ENCODE assay signal across 17 cellular contexts in genomic region chr6:56686429-56686828, GRCh38. TPM values are rescaled to one million over a fixed set of nuclear protein-coding genes. Genes with fewer than 3 reads are reported as not detected.
DNase-seq lines count a peak whose midpoint lies in the region; ATAC-seq, FAIRE-seq and TF ChIP-seq lines count a peak whose summit lies in the region.
"Had no signal": no experiment of that assay in that cellular context is flagged by ENCODE, and none has a peak within 500 bp of the region (broad histone marks: within the 10 kb centered on the region; RNA-seq: fewer than 3 reads in every experiment).

No MANE protein-coding gene starts in this region.

- intact Hi-C loops in right lobe of liver (cut with DNase I), result no loop called here
- intact Hi-C loops in activated CD8-positive, alpha-beta T cell treated with anti-CD3 and anti-CD28 coated beads for 36 hours (cut with micrococcal nuclease), result no loop called here

- TF ChIP-seq POLR2A in A549 (IDR thresholded peaks at IDR 0.05; ENCODE audit: low read length) (no peak), right lobe of liver (IDR thresholded peaks at IDR 0.05) (no peak)

- H3K27me3 ChIP-seq in GM23248 (replicated peaks; ENCODE audit: insufficient read depth) (no peaks in the 10 kb centered on the region), bronchial epithelial cell (ENCODE audit: control insufficient read depth, insufficient read depth, low read length) (no peaks in the 10 kb centered on the region), right lobe of liver (no peaks in the 10 kb centered on the region), BE2C (no peaks in the 10 kb centered on the region)

- no peak overlapping the region for H3K4me3 Mint-ChIP-seq in activated CD8-positive, alpha-beta T cell treated with anti-CD3 and anti-CD28 coated beads for 36 hours
- H3K4me3 Mint-ChIP-seq: CD4-positive, alpha-beta T cell had no signal

- TF ChIP-seq CTCF in A549 (IDR thresholded peaks at IDR 0.05), result no peak
- TF ChIP-seq CTCF in bronchial epithelial cell (IDR thresholded peaks at IDR 0.05; ENCODE audit: insufficient read depth, low read length, severe bottlenecking), result no peak
- TF ChIP-seq CTCF in right lobe of liver (IDR thresholded peaks at IDR 0.05), result no peak
- no peak for TF ChIP-seq CTCF in BE2C (IDR thresholded peaks at IDR 0.05; ENCODE audit: low read depth, low read length)
- no peak for TF ChIP-seq CTCF in activated CD8-positive, alpha-beta T cell treated with anti-CD3 and anti-CD28 coated beads for 36 hours (IDR thresholded peaks at IDR 0.05)

- CTCF ChIA-PET in A549 (lab: Yijun Ruan, JAX), result interaction anchor here (1.6 to 3.5 kb wide), 3 partner anchors 12 to 49 kb away, joined by 3 to 13 read pairs (median 6); no protein-coding TSS in a partner anchor
- CTCF ChIA-PET in activated CD8-positive, alpha-beta T cell treated with anti-CD3 and anti-CD28 coated beads for 36 hours (lab: Charles Lee), result no interaction called here

- H3K9me3 Mint-ChIP-seq in activated CD8-positive, alpha-beta T cell treated with anti-CD3 and anti-CD28 coated beads for 36 hours, result no peaks in the 10 kb centered on the region
- H3K9me3 Mint-ChIP-seq: CD4-positive, alpha-beta T cell had no signal

- POLR2A ChIA-PET in A549 (lab: Yijun Ruan, JAX), result no interaction called here
- POLR2A ChIA-PET in activated CD8-positive, alpha-beta T cell treated with anti-CD3 and anti-CD28 coated beads for 36 hours (lab: Charles Lee), result no interaction called here

- H3K4me1 ChIP-seq in A549 (peaks cover 84% of the 10 kb centered on the region), GM23248 (ENCODE audit: insufficient read depth) (peaks cover 81% of the 10 kb centered on the region), right lobe of liver (peaks cover 0 to 76% (median 15%) of the 10 kb centered on the region in 4 donors), BE2C (no peaks in the 10 kb centered on the region; the same call in 1 of the 2 replicates)

- TF ChIP-seq RAD21 in A549 (conservative IDR thresholded peaks at IDR 0.05 in 1 of 2, IDR thresholded peaks at IDR 0.05 in 1 of 2), result no peak

- peak overlapping the region; percentile 79 for H3K4me2 ChIP-seq in A549
- peak overlapping the region; percentile 3 for H3K4me2 ChIP-seq in GM23248 (ENCODE audit: unreplicated experiment)

- H3K27ac Mint-ChIP-seq in activated CD8-positive, alpha-beta T cell treated with anti-CD3 and anti-CD28 coated beads for 36 hours, result no peak overlapping the region
- H3K27ac Mint-ChIP-seq: CD4-positive, alpha-beta T cell had no signal

- H3K36me3 Mint-ChIP-seq in activated CD8-positive, alpha-beta T cell treated with anti-CD3 and anti-CD28 coated beads for 36 hours (ENCODE audit: low read depth), result no peaks in the 10 kb centered on the region

- peak overlapping the region; percentile 53 to 75; a peak in 5 of 6 replicates for H3K27ac ChIP-seq in A549
- peak overlapping the region; percentile 14; the same call in 1 of the 2 replicates for H3K27ac ChIP-seq in GM23248
- H3K27ac ChIP-seq in right lobe of liver, result peak overlapping the region in 2 of 3 donors; percentile 87 to 92

- no peaks in the 10 kb centered on the region for H3K4me1 Mint-ChIP-seq in activated CD8-positive, alpha-beta T cell treated with anti-CD3 and anti-CD28 coated beads for 36 hours (ENCODE audit: low read depth)

- in situ Hi-C loops in GM23248 (cut with MboI), result no loop called here

- ATAC-seq in A549 (peak in 1 of 2 experiments; percentile 70; a peak in 3 of 6 replicates), right lobe of liver (no peak)
- ATAC-seq in activated CD8-positive, alpha-beta T cell treated with anti-CD3 and anti-CD28 coated beads for 36 hours, result no peak
- ATAC-seq: HCT116 had no signal

- H4K20me1 ChIP-seq in GM23248 (ENCODE audit: insufficient read depth), result no peaks in the 10 kb centered on the region

- H3K36me3 ChIP-seq in GM23248 (ENCODE audit: low read depth) (no peaks in the 10 kb centered on the region), bronchial epithelial cell (ENCODE audit: control insufficient read depth, insufficient read depth, low read length) (no peaks in the 10 kb centered on the region), right lobe of liver (no peaks in the 10 kb centered on the region), BE2C (no peaks in the 10 kb centered on the region)

- H3K79me2 ChIP-seq in GM23248 (ENCODE audit: insufficient read depth), result peaks cover 95% of the 10 kb centered on the region

- no peak for TF ChIP-seq EP300 in A549 (IDR thresholded peaks at IDR 0.05)

- 0% methylated on average over 2 of the region's 2 CpGs for WGBS in A549 (ENCODE audit: missing lambda C conversion rate)
- 95 to 96% methylated on average over 2 of the region's 2 CpGs for WGBS in GM23248 (ENCODE audit: low coverage in 1 of 2, low lambda C conversion rate in 2 of 2, missing lambda C conversion rate in 2 of 2), 2 experiments
- WGBS in right lobe of liver (ENCODE audit: insufficient coverage, low coverage, low lambda C conversion rate, missing lambda C conversion rate), result 39% methylated on average over 2 of the region's 2 CpGs

- no peaks in the 10 kb centered on the region for H3K9me3 ChIP-seq in A549
- no peaks in the 10 kb centered on the region for H3K9me3 ChIP-seq in GM23248 (ENCODE audit: low read depth)
- no peaks in the 10 kb centered on the region for H3K9me3 ChIP-seq in right lobe of liver
- H3K9me3 ChIP-seq in BE2C, result no peaks in the 10 kb centered on the region

- H3K9ac ChIP-seq in GM23248, result no peak overlapping the region

- H2AFZ ChIP-seq in GM23248, result no peak overlapping the region

- DNase-seq in A549 (ENCODE audit: low read depth in 1 of 2, low spot score in 1 of 2), result no peak
- no peak for DNase-seq in GM23248
- peak; percentile 61 for DNase-seq in bronchial epithelial cell (ENCODE audit: low read depth)
- no peak for DNase-seq in right lobe of liver
- DNase-seq in T1000 (lab: John Stamatoyannopoulos, UW), result no peak
- no peak for DNase-seq in HuH-7 (ENCODE audit: low spot score)
- DNase-seq in BE2C, result no peak
- DNase-seq in activated CD8-positive, alpha-beta T cell treated with anti-CD3 and anti-CD28 coated beads for 36 hours, result no peak
- DNase-seq: CD4-positive, alpha-beta T cell; GOT3; MM.1S; NCI-H187 treated with DMSO at 0.1 percent for 48 hours; NCI-H226; NCI-H524 had no signal

- FAIRE-seq in A549 (lab: Jason Lieb, UNC) (no peak), bronchial epithelial cell (lab: Jason Lieb, UNC) (no peak)
- FAIRE-seq: GM12892, GM18507 had no signal

- H3K9me2 ChIP-seq in GM23248 (ENCODE audit: insufficient read depth), result no peaks in the 10 kb centered on the region

- H3K27me3 Mint-ChIP-seq in activated CD8-positive, alpha-beta T cell treated with anti-CD3 and anti-CD28 coated beads for 36 hours, result no peaks in the 10 kb centered on the region

- H3K4me3 ChIP-seq in A549, result no peak overlapping the region
- H3K4me3 ChIP-seq in GM23248, result no peak overlapping the region
- H3K4me3 ChIP-seq in bronchial epithelial cell (ENCODE audit: low read depth, low read length), result no peak overlapping the region
- H3K4me3 ChIP-seq in right lobe of liver, result no peak overlapping the region
- no peak overlapping the region for H3K4me3 ChIP-seq in BE2C (ENCODE audit: low read depth, low read length)

- H3F3A ChIP-seq in GM23248 (ENCODE audit: insufficient read depth), result peaks cover 84% of the 10 kb centered on the region

TF ChIP-seq in A549, 52 proteins besides CTCF, POLR2A, EP300 and RAD21:
- TF ChIP-seq, protein P1, sequence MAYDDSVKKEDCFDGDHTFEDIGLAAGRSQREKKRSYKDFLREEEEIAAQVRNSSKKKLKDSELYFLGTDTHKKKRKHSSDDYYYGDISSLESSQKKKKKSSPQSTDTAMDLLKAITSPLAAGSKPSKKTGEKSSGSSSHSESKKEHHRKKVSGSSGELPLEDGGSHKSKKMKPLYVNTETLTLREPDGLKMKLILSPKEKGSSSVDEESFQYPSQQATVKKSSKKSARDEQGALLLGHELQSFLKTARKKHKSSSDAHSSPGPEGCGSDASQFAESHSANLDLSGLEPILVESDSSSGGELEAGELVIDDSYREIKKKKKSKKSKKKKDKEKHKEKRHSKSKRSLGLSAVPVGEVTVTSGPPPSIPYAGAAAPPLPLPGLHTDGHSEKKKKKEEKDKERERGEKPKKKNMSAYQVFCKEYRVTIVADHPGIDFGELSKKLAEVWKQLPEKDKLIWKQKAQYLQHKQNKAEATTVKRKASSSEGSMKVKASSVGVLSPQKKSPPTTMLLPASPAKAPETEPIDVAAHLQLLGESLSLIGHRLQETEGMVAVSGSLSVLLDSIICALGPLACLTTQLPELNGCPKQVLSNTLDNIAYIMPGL (CRISPR knock-in tag; IDR thresholded peaks at IDR 0.05; ENCODE audit: borderline replicate concordance), result no peak
- TF ChIP-seq JUNB (IDR thresholded peaks at IDR 0.05), result peak; percentile 21; the same call in 1 of the 2 replicates
- peak; percentile 17; the same call in 1 of the 2 replicates for TF ChIP-seq GATA3 (IDR thresholded peaks at IDR 0.05; ENCODE audit: borderline replicate concordance)
TF ChIP-seq in A549: peak in this region for 2.

RNA-seq across cellular contexts. Expression of gene DST, which starts 43.7 kb away (rescaled TPM):
- polyA plus RNA-seq in A549 (2011; rRNA removed) (99.0 and 124 TPM in 2 replicates), A549 (2017; fragmentation: RNase III; extraction: RNeasy Plus Mini Kit Qiagen cat#74134 plus additional on column Dnase treatment) (32.4 to 41.6 TPM (median 37.5 TPM) in 3 replicates), GM23248 (2016; fragmentation: Nextera tagmentation; extraction: Ambion mirVana) (142 and 181 TPM in 2 replicates)
- polyA plus RNA-seq in A549 (2012; cell fraction: cytosol; rRNA removed), result 11.2 and 12.7 TPM in 2 replicates
- polyA plus RNA-seq in A549 (2012; cell fraction: nucleus; rRNA removed), result 75.3 and 145 TPM in 2 replicates
- 217 and 226 TPM in 2 replicates for polyA minus RNA-seq in A549 (2011; rRNA and poly(A)+ RNA removed)
- 322 and 411 TPM in 2 replicates for total RNA-seq in GM23248 (2014; rRNA removed; shearing (Covaris generic))
- total RNA-seq in bronchial epithelial cell (450 and 628 TPM in 2 replicates), right lobe of liver (100 to 1,000 TPM in 5 of 6 experiments, 10 to 100 TPM in 1; 92.1 to 207 (median 156) TPM)
- polyA plus RNA-seq in BE2C (2012; ENCODE audit: insufficient read depth, insufficient read length, low read depth), result 91.0 TPM
- total RNA-seq in activated CD8-positive, alpha-beta T cell treated with anti-CD3 and anti-CD28 coated beads for 36 hours, result 1 to 10 TPM; 1.3 to 1.7 TPM

Comparison
In these comparisons a context has a peak if more than half of its experiments do, and no peak if none do; other contexts are left out.
1. H3K27ac ChIP-seq: peak in every context shown above with its lines; median percentile 90 in right lobe of liver; 64 in A549; 14 in GM23248.
2. RNA of gene DST, which starts 43.7 kb away (total RNA-seq): 450 to 628 TPM in bronchial epithelial cell, 322 to 411 TPM in GM23248 and 92.1 to 207 TPM in right lobe of liver; 1.3 to 1.7 TPM in activated CD8-positive, alpha-beta T cell treated with anti-CD3 and anti-CD28 coated beads for 36 hours; every median in the first group is over 10 times any median in the second.